Comparison of ENCODE assay signal across 8 cellular contexts in the genomic region with DNA sequence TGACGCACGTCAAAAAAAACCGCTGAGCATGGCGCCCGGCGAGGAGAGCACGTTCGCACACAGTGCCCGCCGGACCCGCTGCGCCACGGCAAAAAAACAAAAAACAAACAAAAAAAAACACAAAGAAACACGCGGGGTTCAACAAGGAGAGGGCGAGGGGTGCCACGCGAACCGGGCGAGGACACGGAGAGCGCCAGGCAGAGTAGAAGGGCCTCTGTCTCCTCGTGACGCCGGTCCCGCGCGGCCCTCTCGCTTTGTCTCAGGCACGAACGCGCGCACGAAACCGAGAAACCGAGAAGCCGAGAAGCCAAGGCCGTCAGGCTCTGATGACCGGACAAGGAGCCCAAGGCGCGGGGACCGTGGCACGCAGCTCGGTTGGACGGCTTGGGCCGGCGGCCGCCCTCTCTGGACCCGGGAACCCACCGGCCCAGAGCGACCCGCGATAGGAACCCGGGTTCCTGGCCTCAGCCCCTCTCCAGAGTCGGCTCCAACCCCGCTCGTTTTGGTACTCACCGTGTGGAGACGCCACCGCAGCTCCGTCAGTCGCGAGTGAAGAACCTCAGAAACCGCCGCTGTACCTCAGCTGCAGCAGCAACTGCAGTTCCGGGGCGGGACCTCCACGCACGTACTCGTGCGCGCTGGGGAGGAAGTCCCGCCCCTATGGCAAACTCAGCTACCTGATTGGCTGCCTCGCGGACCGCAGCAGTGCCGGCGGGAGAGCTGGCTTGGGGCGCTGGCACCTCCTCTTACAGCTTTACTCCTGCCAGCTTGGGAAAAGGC. TPM values are rescaled to one million over a fixed set of nuclear protein-coding genes. Genes with fewer than 3 reads are reported as not detected.
DNase-seq lines count a peak whose midpoint lies in the region; ATAC-seq, FAIRE-seq and TF ChIP-seq lines count a peak whose summit lies in the region.

A gene with protein sequence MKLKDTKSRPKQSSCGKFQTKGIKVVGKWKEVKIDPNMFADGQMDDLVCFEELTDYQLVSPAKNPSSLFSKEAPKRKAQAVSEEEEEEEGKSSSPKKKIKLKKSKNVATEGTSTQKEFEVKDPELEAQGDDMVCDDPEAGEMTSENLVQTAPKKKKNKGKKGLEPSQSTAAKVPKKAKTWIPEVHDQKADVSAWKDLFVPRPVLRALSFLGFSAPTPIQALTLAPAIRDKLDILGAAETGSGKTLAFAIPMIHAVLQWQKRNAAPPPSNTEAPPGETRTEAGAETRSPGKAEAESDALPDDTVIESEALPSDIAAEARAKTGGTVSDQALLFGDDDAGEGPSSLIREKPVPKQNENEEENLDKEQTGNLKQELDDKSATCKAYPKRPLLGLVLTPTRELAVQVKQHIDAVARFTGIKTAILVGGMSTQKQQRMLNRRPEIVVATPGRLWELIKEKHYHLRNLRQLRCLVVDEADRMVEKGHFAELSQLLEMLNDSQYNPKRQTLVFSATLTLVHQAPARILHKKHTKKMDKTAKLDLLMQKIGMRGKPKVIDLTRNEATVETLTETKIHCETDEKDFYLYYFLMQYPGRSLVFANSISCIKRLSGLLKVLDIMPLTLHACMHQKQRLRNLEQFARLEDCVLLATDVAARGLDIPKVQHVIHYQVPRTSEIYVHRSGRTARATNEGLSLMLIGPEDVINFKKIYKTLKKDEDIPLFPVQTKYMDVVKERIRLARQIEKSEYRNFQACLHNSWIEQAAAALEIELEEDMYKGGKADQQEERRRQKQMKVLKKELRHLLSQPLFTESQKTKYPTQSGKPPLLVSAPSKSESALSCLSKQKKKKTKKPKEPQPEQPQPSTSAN (minus strand): TSS at position 597 of the 780 bp plus-strand sequence. CDS start 1,460 bp downstream, outside the sequence.
A gene with protein sequence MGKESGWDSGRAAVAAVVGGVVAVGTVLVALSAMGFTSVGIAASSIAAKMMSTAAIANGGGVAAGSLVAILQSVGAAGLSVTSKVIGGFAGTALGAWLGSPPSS (plus strand): TSS at position 705 of the 780 bp plus-strand sequence. CDS start 15,628 bp downstream, outside the sequence.

- H3K79me2 ChIP-seq in HepG2 (ENCODE audit: insufficient read depth, low read length): peaks cover 62% of the 10 kb centered on the region

- no peak for TF ChIP-seq RAD21 in HepG2 (CRISPR knock-in tag; IDR thresholded peaks at IDR 0.05)

- H3K27ac ChIP-seq in HepG2 (ENCODE audit: extremely low read length, insufficient read depth, low read length): peak within 1 kb of the TSS; percentile 81

- POLR2A ChIA-PET in HepG2 (lab: Yijun Ruan, JAX): interaction anchor here (0.7 to 1.6 kb wide), 12 partner anchors 9 to 212 kb away, joined by 3 to 10 read pairs (median 4); a partner anchor contains a TSS

- no peak for TF ChIP-seq CTCF in HepG2 (CRISPR knock-in tag; IDR thresholded peaks at IDR 0.05)

- H3K9ac ChIP-seq in HepG2 (ENCODE audit: insufficient read depth, low read depth, low read length): peak within 1 kb of the TSS; percentile 98

- 1% methylated on average over 33 of the region's 79 CpGs for WGBS in HepG2 (ENCODE audit: low lambda C conversion rate)

- in situ Hi-C loops in HepG2 (cut with HindIII; ENCODE audit: extremely low pct_ligation_motif_present, low pct_unique_long_range_greater_than_20kb): no loop called here

- H3K4me3 ChIP-seq in HepG2 (replicated peaks in 1 of 3; ENCODE audit: insufficient read depth in 1 of 3, low read depth in 2 of 3, low read length in 3 of 3): peak within 1 kb of the TSS; percentile 75 to 99 (median 99)

- peak; percentile 83 to 89 for TF ChIP-seq POLR2A in HepG2 (IDR thresholded peaks at IDR 0.05; ENCODE audit: insufficient read depth in 1 of 2, low read depth in 2 of 2, low read length in 2 of 2)

- no TSS peak for BruUV-seq in HepG2 (replicated peaks; lab: Mats Ljungman, UMichigan)

- DNase-seq in C1 segment of cervical spinal cord (lab: John Stamatoyannopoulos, UW) (peak; percentile 28 to 94 (median 87)), NCI-H748 treated with DMSO at 0.1 percent for 48 hours (lab: John Stamatoyannopoulos, UW) (peak; percentile 91), dermis blood vessel endothelial cell (peak; percentile 97), HepG2 (ENCODE audit: low spot score) (peak; percentile 85)
- DNase-seq in activated CD4-positive, alpha-beta T cell treated with anti-CD3 and anti-CD28 coated beads, Interleukin-2, amount 50 U/mL, for 4 hours: peak; percentile 95 to 96
- peak; percentile 97 for DNase-seq in stimulated activated CD4-positive, alpha-beta T cell treated with anti-CD3 and anti-CD28 coated beads, Interleukin-4, amount 100 ng/mL, for 1 hour

- peaks cover 59% of the 10 kb centered on the region for H3K4me1 ChIP-seq in HepG2 (ENCODE audit: insufficient read depth, low read length)

- ATAC-seq in GM19372 (IDR thresholded peaks at IDR 0.05; ENCODE audit: low read depth, unreplicated experiment): peak; percentile 98
- ATAC-seq in HG03558 (IDR thresholded peaks at IDR 0.05; ENCODE audit: extremely low read depth, unreplicated experiment): peak; percentile 97
- peak; percentile 98 for ATAC-seq in HepG2

- H3K4me2 ChIP-seq in HepG2 (ENCODE audit: low read depth, low read length): peak within 1 kb of the TSS; percentile 79

- no peak for TF ChIP-seq EP300 in HepG2 (IDR thresholded peaks at IDR 0.05; ENCODE audit: low read depth in 2 of 2, low read length in 2 of 2)
- TF ChIP-seq EP300 in HepG2 (CRISPR knock-in tag; IDR thresholded peaks at IDR 0.05; ENCODE audit: borderline replicate concordance): no peak

- H3K27me3 ChIP-seq in HepG2 (ENCODE audit: control insufficient read depth in 1 of 2, insufficient read depth in 2 of 2, low read length in 2 of 2): no peaks in the 10 kb centered on the region

- intact Hi-C loops in HepG2 (cut with micrococcal nuclease; ENCODE audit: unreplicated experiment): loop anchor here (5.0 kb wide), 2 partner anchors 43 to 47 kb away; a partner anchor contains a TSS

- CTCF ChIA-PET in HepG2 (lab: Yijun Ruan, JAX; ENCODE audit: low intra/inter-chr PET ratio, low total read pairs): no interaction called here

- H3K36me3 ChIP-seq in HepG2 (replicated peaks in 1 of 2; ENCODE audit: control insufficient read depth in 1 of 2, insufficient read depth in 2 of 2, low read length in 2 of 2): peaks cover 1 to 18% of the 10 kb centered on the region in 2 experiments; a peak in 3 of 5 replicates

- no peaks in the 10 kb centered on the region for H3K9me3 ChIP-seq in HepG2 (ENCODE audit: low read length)

- H4K20me1 ChIP-seq in HepG2 (ENCODE audit: insufficient read depth, low read length): peaks cover 32% of the 10 kb centered on the region

- peak within 1 kb of the TSS; percentile 79 for H2AFZ ChIP-seq in HepG2 (ENCODE audit: low read length)

- peak; percentile 63 for FAIRE-seq in HepG2 (lab: Jason Lieb, UNC)

RNA-seq across cellular contexts. Expression of the first gene that starts in this region (rescaled TPM):
- total RNA-seq in dermis blood vessel endothelial cell (108 and 135 TPM in 2 replicates), HepG2 (2016; rRNA removed; fragmentation: Illumina TruSeq; extraction: Trizol) (149 and 215 TPM in 2 replicates)
- total RNA-seq in HepG2 (2016; cell fraction: cytosol; rRNA removed; fragmentation: Illumina TruSeq; extraction: Trizol; ENCODE audit: low read depth): 8.8 and 12.3 TPM in 2 replicates
- 152 and 207 TPM in 2 replicates for total RNA-seq in HepG2 (2016; cell fraction: insoluble cytoplasmic fraction; rRNA removed; fragmentation: Illumina TruSeq; extraction: Trizol)
- 25.6 and 27.8 TPM in 2 replicates for total RNA-seq in HepG2 (2016; cell fraction: membrane; rRNA removed; fragmentation: Illumina TruSeq; extraction: Trizol)
- 84.5 and 106 TPM in 2 replicates for total RNA-seq in HepG2 (2016; cell fraction: nucleus; rRNA removed; fragmentation: Illumina TruSeq; extraction: Trizol)
- polyA plus RNA-seq in HepG2 (2011; rRNA removed): 62.3 and 67.3 TPM in 2 replicates
- 38.2 and 50.1 TPM in 2 replicates for polyA plus RNA-seq in HepG2 (2011; cell fraction: cytosol; rRNA removed)
- polyA plus RNA-seq in HepG2 (2011; cell fraction: nucleus; rRNA removed): 56.2 and 66.5 TPM in 2 replicates
- polyA plus RNA-seq in HepG2 (2012): 86.8 and 88.0 TPM in 2 replicates
- polyA plus RNA-seq in HepG2 (2016; cell fraction: cytosol; fragmentation: Illumina TruSeq; extraction: Trizol; ENCODE audit: low read depth): 5.2 and 6.0 TPM in 2 replicates
- polyA plus RNA-seq in HepG2 (2016; cell fraction: insoluble cytoplasmic fraction; fragmentation: Illumina TruSeq; extraction: Trizol; ENCODE audit: low read depth): 160 and 163 TPM in 2 replicates
- polyA plus RNA-seq in HepG2 (2016; cell fraction: membrane; fragmentation: Illumina TruSeq; extraction: Trizol; ENCODE audit: low read depth): 12.6 and 13.0 TPM in 2 replicates
- polyA plus RNA-seq in HepG2 (2016; cell fraction: nucleus; fragmentation: Illumina TruSeq; extraction: Trizol; ENCODE audit: insufficient read depth, low read depth): 104 and 108 TPM in 2 replicates
- polyA minus RNA-seq in HepG2 (2011; rRNA and poly(A)+ RNA removed; ENCODE audit: low replicate concordance): 50.1 and 167 TPM in 2 replicates
- 37.3 and 43.9 TPM in 2 replicates for polyA minus RNA-seq in HepG2 (2011; cell fraction: cytosol; rRNA and poly(A)+ RNA removed)
- polyA minus RNA-seq in HepG2 (2011; cell fraction: nucleus; rRNA and poly(A)+ RNA removed): 50.2 and 79.2 TPM in 2 replicates

RNA-seq across cellular contexts. Expression of the second gene that starts in this region (rescaled TPM):
- total RNA-seq in dermis blood vessel endothelial cell: 7.3 and 14.0 TPM in 2 replicates
- total RNA-seq in HepG2 (2016; rRNA removed; fragmentation: Illumina TruSeq; extraction: Trizol): 19.0 and 19.3 TPM in 2 replicates
- total RNA-seq in HepG2 (2016; cell fraction: cytosol; rRNA removed; fragmentation: Illumina TruSeq; extraction: Trizol; ENCODE audit: low read depth): 6.4 and 9.9 TPM in 2 replicates
- total RNA-seq in HepG2 (2016; cell fraction: insoluble cytoplasmic fraction; rRNA removed; fragmentation: Illumina TruSeq; extraction: Trizol): 18.3 and 20.8 TPM in 2 replicates
- total RNA-seq in HepG2 (2016; cell fraction: membrane; rRNA removed; fragmentation: Illumina TruSeq; extraction: Trizol): 10.0 and 10.1 TPM in 2 replicates
- 14.3 and 16.2 TPM in 2 replicates for total RNA-seq in HepG2 (2016; cell fraction: nucleus; rRNA removed; fragmentation: Illumina TruSeq; extraction: Trizol)
- polyA plus RNA-seq in HepG2 (2011; rRNA removed): 9.6 and 11.9 TPM in 2 replicates
- 14.3 and 18.1 TPM in 2 replicates for polyA plus RNA-seq in HepG2 (2011; cell fraction: cytosol; rRNA removed)
- polyA plus RNA-seq in HepG2 (2011; cell fraction: nucleus; rRNA removed): 13.5 TPM in 2 replicates
- polyA plus RNA-seq in HepG2 (2012): 8.0 and 11.2 TPM in 2 replicates
- polyA plus RNA-seq in HepG2 (2016; cell fraction: cytosol; fragmentation: Illumina TruSeq; extraction: Trizol; ENCODE audit: low read depth): 5.6 and 7.8 TPM in 2 replicates
- polyA plus RNA-seq in HepG2 (2016; cell fraction: insoluble cytoplasmic fraction; fragmentation: Illumina TruSeq; extraction: Trizol; ENCODE audit: low read depth): 12.7 and 14.3 TPM in 2 replicates
- 5.7 and 8.7 TPM in 2 replicates for polyA plus RNA-seq in HepG2 (2016; cell fraction: membrane; fragmentation: Illumina TruSeq; extraction: Trizol; ENCODE audit: low read depth)
- polyA plus RNA-seq in HepG2 (2016; cell fraction: nucleus; fragmentation: Illumina TruSeq; extraction: Trizol; ENCODE audit: insufficient read depth, low read depth): 26.6 and 29.4 TPM in 2 replicates
- polyA minus RNA-seq in HepG2 (2011; rRNA and poly(A)+ RNA removed; ENCODE audit: low replicate concordance): 5.1 and 14.3 TPM in 2 replicates
- polyA minus RNA-seq in HepG2 (2011; cell fraction: cytosol; rRNA and poly(A)+ RNA removed): 2.7 and 3.1 TPM in 2 replicates
- 5.5 and 8.3 TPM in 2 replicates for polyA minus RNA-seq in HepG2 (2011; cell fraction: nucleus; rRNA and poly(A)+ RNA removed)

Comparison
In these comparisons a context has a peak if more than half of its experiments do, and no peak if none do; other contexts are left out.
1. Peak in every context shown above with its lines: DNase-seq, ATAC-seq, H3K4me3 ChIP-seq and H3K27ac ChIP-seq.